Comparison of ENCODE assay signal across 30 cellular contexts in genomic region chr2:60456115-60456770, GRCh38.
DNase-seq lines count a peak whose midpoint lies in the region; ATAC-seq, FAIRE-seq and TF ChIP-seq lines count a peak whose summit lies in the region.
"Had no signal": no experiment of that assay in that cellular context is flagged by ENCODE, and none has a peak within 500 bp of the region (broad histone marks: within the 10 kb centered on the region; RNA-seq: fewer than 3 reads in every experiment).

No MANE protein-coding gene starts in this region.

- H2AFZ ChIP-seq in astrocyte (ENCODE audit: low read depth, low read length) = no peak overlapping the region

- H3K4me1 ChIP-seq in HEK293 (ENCODE audit: control insufficient read depth, insufficient read depth, low read length) (no peaks in the 10 kb centered on the region), astrocyte (ENCODE audit: insufficient read depth, low read length) (no peaks in the 10 kb centered on the region)
- H3K4me1 ChIP-seq: gastrocnemius medialis, thyroid gland had no signal

- H3K27ac ChIP-seq in AG04450 (ENCODE audit: low read depth, low read length) (no peak overlapping the region), HEK293 (ENCODE audit: extremely low read depth, low read depth, low read length) (no peak overlapping the region), astrocyte (ENCODE audit: low read depth, low read length) (no peak overlapping the region)
- H3K27ac ChIP-seq: BLaER1 treated with 17β-estradiol and CSF1 and Interleukin-3, amounts not matched to agents 10 nM and 100 nM; dorsolateral prefrontal cortex; gastrocnemius medialis; skin epidermis; thyroid gland had no signal

- no peak overlapping the region for H3K4me3 Mint-ChIP-seq in astrocyte (ENCODE audit: unreplicated experiment)
- peak overlapping the region in 1 of 8 donors; percentile 26 for H3K4me3 Mint-ChIP-seq in naive B cell
- H3K4me3 Mint-ChIP-seq: activated T-helper 1 cell treated with anti-CD3 and anti-CD28 coated beads, Interleukin-12 subunit alpha, Interleukin-12 subunit beta, Interleukin-2, Interleukin-4 antibody, amounts not matched to agents 30 ng/mL and 10 ng/mL and 1 ng/mL, durations not matched to agents 14 hours and 24 hours and 36 hours; central memory CD8-positive, alpha-beta T cell; neural crest cell; T-helper 17 cell had no signal

- H3K27me3 Mint-ChIP-seq in astrocyte (ENCODE audit: low read depth, unreplicated experiment) (no peaks in the 10 kb centered on the region), naive B cell (no peaks in the 10 kb centered on the region)
- H3K27me3 Mint-ChIP-seq: progenitor cell of endocrine pancreas, T-helper 17 cell had no signal

- H3K9me3 Mint-ChIP-seq in astrocyte (ENCODE audit: unreplicated experiment) (peaks cover 6% of the 10 kb centered on the region), naive B cell (peaks cover 0 to under 1% (median 0%) of the 10 kb centered on the region in 7 donors)
- H3K9me3 Mint-ChIP-seq: activated naive CD4-positive, alpha-beta T cell treated with anti-CD3 and anti-CD28 coated beads, Interleukin-2, amount 50 U/mL, for 72 hours; activated T-helper 1 cell treated with anti-CD3 and anti-CD28 coated beads, Interleukin-12 subunit alpha, Interleukin-12 subunit beta, Interleukin-2, Interleukin-4 antibody, amounts not matched to agents 30 ng/mL and 10 ng/mL and 1 ng/mL, durations not matched to agents 14 hours and 24 hours and 36 hours; central memory CD8-positive, alpha-beta T cell had no signal

- H3K4me3 ChIP-seq in AG04450 (ENCODE audit: low read depth, low read length) (no peak overlapping the region), HEK293 (ENCODE audit: low read depth, low read length) (no peak overlapping the region), astrocyte (ENCODE audit: insufficient read depth, low read depth, low read length) (no peak overlapping the region)
- H3K4me3 ChIP-seq: BLaER1 treated with 17β-estradiol and CSF1 and Interleukin-3, amounts not matched to agents 10 nM and 100 nM; dorsolateral prefrontal cortex; gastrocnemius medialis; skin epidermis; thyroid gland had no signal

- H3K27ac Mint-ChIP-seq in astrocyte (ENCODE audit: unreplicated experiment) = no peak overlapping the region
- H3K27ac Mint-ChIP-seq in naive B cell = peak overlapping the region; percentile 70 to 94 (median 84)
- H3K27ac Mint-ChIP-seq: activated naive CD4-positive, alpha-beta T cell treated with anti-CD3 and anti-CD28 coated beads, Interleukin-2, amount 50 U/mL, for 72 hours; activated T-helper 1 cell treated with anti-CD3 and anti-CD28 coated beads, Interleukin-12 subunit alpha, Interleukin-12 subunit beta, Interleukin-2, Interleukin-4 antibody, amounts not matched to agents 30 ng/mL and 10 ng/mL and 1 ng/mL, durations not matched to agents 14 hours and 24 hours and 36 hours; progenitor cell of endocrine pancreas; T-helper 17 cell had no signal

- DNase-seq in AG04450 (ENCODE audit: low read depth, low spot score) (no peak), astrocyte (ENCODE audit: low read depth) (no peak), naive B cell (no peak), SK-N-DZ (ENCODE audit: low spot score) (no peak), midbrain (lab: John Stamatoyannopoulos, UW) (no peak)
- DNase-seq: activated CD4-positive, alpha-beta T cell treated with anti-CD3 and anti-CD28 coated beads, Interleukin-2, amount 50 U/mL, for 1 hour; aorta; dorsolateral prefrontal cortex; erythroblast; gastrocnemius medialis; left ventricle myocardium superior; NCI-H1092; NCI-H1930; NCI-H2227 treated with DMSO at 0.1 percent for 48 hours; SHP77 treated with DMSO at 0.1 percent for 48 hours; stimulated activated CD4-positive, alpha-beta T cell treated with anti-CD3 and anti-CD28 coated beads, Interleukin-2, amount 100 ng/mL, for 24 hours; stimulated activated naive CD4-positive, alpha-beta T cell treated with Interleukin-2 at 50 U/mL for 16 hours; T-helper 17 cell; thyroid gland had no signal

- H3K4me1 Mint-ChIP-seq in astrocyte (ENCODE audit: low read depth, unreplicated experiment) (peaks cover 2% of the 10 kb centered on the region), naive B cell (peaks cover 29 to 62% (median 39%) of the 10 kb centered on the region in 3 donors)
- H3K4me1 Mint-ChIP-seq: central memory CD8-positive, alpha-beta T cell; T-helper 17 cell had no signal

- H3K36me3 ChIP-seq in HEK293 (ENCODE audit: control insufficient read depth in 2 of 2, insufficient read depth in 1 of 2, low read length in 2 of 2) (peaks cover 7 to 16% of the 10 kb centered on the region in 2 experiments), astrocyte (ENCODE audit: insufficient read depth, low read length) (no peaks in the 10 kb centered on the region)
- H3K36me3 ChIP-seq: gastrocnemius medialis, thyroid gland had no signal

- CTCF ChIA-PET in AG04450 (lab: Charles Lee) = no interaction called here
- CTCF ChIA-PET in HEK293 (lab: Yijun Ruan, JAX) = interaction anchor here (0.7 kb wide), 2 partner anchors 38 to 64 kb away, joined by 3 to 6 read pairs; no protein-coding TSS in a partner anchor

- no peaks in the 10 kb centered on the region for H4K20me1 ChIP-seq in astrocyte (ENCODE audit: insufficient read depth, low read length)

- no peaks in the 10 kb centered on the region for H3K79me2 ChIP-seq in astrocyte (ENCODE audit: insufficient read depth, low read length)

- peak; percentile 63 for FAIRE-seq in astrocyte (lab: Jason Lieb, UNC)
- FAIRE-seq: A204.1 had no signal

- POLR2A ChIA-PET in AG04450 (lab: Yijun Ruan, JAX) (no interaction called here), HEK293 (lab: Yijun Ruan, JAX) (no interaction called here)

- TF ChIP-seq CTCF in AG04450 (IDR thresholded peaks at IDR 0.05; ENCODE audit: low read depth, low read length) = peak; percentile 19; the same call in 1 of the 2 replicates
- no peak for TF ChIP-seq CTCF in HEK293 (tag by site-specific recombination; IDR thresholded peaks at IDR 0.05)
- peak; percentile 13 for TF ChIP-seq CTCF in astrocyte (IDR thresholded peaks at IDR 0.05; ENCODE audit: insufficient read depth, low read depth, low read length)

- ATAC-seq in naive B cell (ENCODE audit: low read depth in 2 of 2) (no peak), GM19351 (IDR thresholded peaks at IDR 0.05; ENCODE audit: unreplicated experiment) (no peak), GM21786 (IDR thresholded peaks at IDR 0.05; ENCODE audit: unreplicated experiment) (no peak)
- ATAC-seq: activated naive CD4-positive, alpha-beta T cell treated with anti-CD3 and anti-CD28 coated beads, Interleukin-2, amount 50 U/mL, for 72 hours; gastrocnemius medialis; left ventricle myocardium superior; T-helper 17 cell had no signal

- H3K4me2 ChIP-seq in astrocyte (ENCODE audit: low read length) = no peak overlapping the region
- H3K4me2 ChIP-seq: BLaER1 treated with 17β-estradiol and CSF1 and Interleukin-3, amounts not matched to agents 10 nM and 100 nM had no signal

- no peak overlapping the region for H3K9ac ChIP-seq in astrocyte (ENCODE audit: low read length)
- H3K9ac ChIP-seq: BLaER1 treated with 17β-estradiol and CSF1 and Interleukin-3, amounts not matched to agents 10 nM and 100 nM had no signal

- H3K9me3 ChIP-seq in AG04450 (ENCODE audit: control insufficient read depth, insufficient read depth, low read length) (peaks cover 9% of the 10 kb centered on the region; the same call in 1 of the 2 replicates), HEK293 (ENCODE audit: control insufficient read depth, insufficient read depth, low read depth, low read length) (no peaks in the 10 kb centered on the region), astrocyte (ENCODE audit: insufficient read depth, low read depth, low read length) (no peaks in the 10 kb centered on the region)
- H3K9me3 ChIP-seq: gastrocnemius medialis, thyroid gland had no signal

- H3K36me3 Mint-ChIP-seq in astrocyte (ENCODE audit: low read depth, unreplicated experiment) (peaks cover 12% of the 10 kb centered on the region), naive B cell (peaks cover 16 to 19% of the 10 kb centered on the region in 2 donors)
- H3K36me3 Mint-ChIP-seq: activated naive CD4-positive, alpha-beta T cell treated with anti-CD3 and anti-CD28 coated beads, Interleukin-2, amount 50 U/mL, for 72 hours had no signal

- H3K27me3 ChIP-seq in AG04450 (ENCODE audit: control insufficient read depth, insufficient read depth, low read length) (no peaks in the 10 kb centered on the region), astrocyte (ENCODE audit: insufficient read depth, low read length) (no peaks in the 10 kb centered on the region)
- H3K27me3 ChIP-seq: BLaER1 treated with 17β-estradiol and CSF1 and Interleukin-3, amounts not matched to agents 10 nM and 100 nM; dorsolateral prefrontal cortex; gastrocnemius medialis; thyroid gland had no signal

TF ChIP-seq in HEK293, 187 proteins besides CTCF, POLR2A, EP300 and RAD21:
- TF ChIP-seq ZNF791 (tag by site-specific recombination; IDR thresholded peaks at IDR 0.05) (no peak), FEZF1 (tag by site-specific recombination; IDR thresholded peaks at IDR 0.05) (no peak), ZFP3 (tag by site-specific recombination; IDR thresholded peaks at IDR 0.05; ENCODE audit: low read depth) (no peak), SETDB1 (IDR thresholded peaks at IDR 0.05; ENCODE audit: insufficient read length, low read length) (peak; percentile 20), ZNF324 (tag by site-specific recombination; IDR thresholded peaks at IDR 0.05) (no peak)
